In the genomic region with DNA sequence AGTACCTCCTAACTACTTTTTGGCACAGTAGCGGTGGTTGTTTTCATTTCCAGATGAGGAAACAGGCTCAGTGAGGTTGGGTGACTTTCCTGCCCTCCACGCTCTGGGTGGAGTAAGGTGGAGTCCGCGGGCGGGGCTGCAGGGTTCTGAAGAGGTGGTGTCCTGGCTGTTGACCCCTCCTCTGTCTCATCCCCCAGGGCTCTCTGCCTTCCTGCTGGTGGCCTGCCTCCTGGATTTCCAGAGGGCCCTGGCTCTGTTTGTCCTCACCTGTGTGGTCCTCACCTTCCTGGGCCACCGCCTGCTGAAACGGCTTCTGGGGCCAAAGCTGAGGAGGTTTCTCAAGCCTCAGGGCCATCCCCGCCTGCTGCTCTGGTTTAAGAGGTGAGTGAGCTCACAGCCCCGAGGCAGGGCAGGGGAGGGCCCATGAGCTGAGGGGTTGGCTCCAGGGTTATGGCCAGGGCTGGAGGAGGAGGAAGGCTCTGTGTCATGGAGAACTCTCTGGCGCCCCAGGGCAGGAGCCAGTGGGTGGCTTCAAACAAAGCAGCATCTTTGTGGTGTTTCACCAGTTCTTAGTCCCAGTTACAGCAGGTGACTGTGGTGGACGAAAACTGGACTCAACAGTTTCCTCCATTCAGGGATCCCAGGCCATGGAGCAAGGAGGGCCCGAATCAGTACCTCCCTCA, we compare ENCODE assay signal across 17 cellular contexts. TPM values are rescaled to one million over a fixed set of nuclear protein-coding genes. Genes with fewer than 3 reads are reported as not detected.
"Had no signal": no experiment of that assay in that cellular context is flagged by ENCODE, and none has a peak within 500 bp of the region (broad histone marks: within the 10 kb centered on the region; RNA-seq: fewer than 3 reads in every experiment).

No MANE protein-coding gene starts in this region.

- H3K4me1 Mint-ChIP-seq: T-cell had no signal

- ATAC-seq: heart right ventricle; stimulated activated memory B cell treated with anti-CD40 and anti-IgM and Interleukin-4, amounts not matched to agents 10 μg/mL and 1 μg/mL and 100 μg/mL, for 72 hours; T-cell had no signal

- H3K4me3 Mint-ChIP-seq: activated CD4-positive, alpha-beta memory T cell treated with anti-CD3 and anti-CD28 coated beads for 36 hours; naive B cell; stimulated activated memory B cell treated with anti-CD40 and anti-IgM and Interleukin-4, amounts not matched to agents 10 μg/mL and 1 μg/mL and 100 μg/mL, for 72 hours; T-cell had no signal

- H3K27ac ChIP-seq: heart right ventricle, left ventricle myocardium inferior, right lobe of liver, tibial nerve had no signal

- H3K27ac Mint-ChIP-seq: activated CD4-positive, alpha-beta memory T cell treated with anti-CD3 and anti-CD28 coated beads for 36 hours; naive B cell; progenitor cell of endocrine pancreas; stimulated activated memory B cell treated with anti-CD40 and anti-IgM and Interleukin-4, amounts not matched to agents 10 μg/mL and 1 μg/mL and 100 μg/mL, for 72 hours; T-cell had no signal

- H3K36me3 ChIP-seq: heart right ventricle, left ventricle myocardium inferior, tibial nerve had no signal

- DNase-seq: activated CD4-positive, alpha-beta memory T cell treated with anti-CD3 and anti-CD28 coated beads for 36 hours; activated CD8-positive, alpha-beta memory T cell treated with anti-CD3 and anti-CD28 coated beads, Interleukin-2, amount 50 U/mL, for 4 hours; activated naive CD4-positive, alpha-beta T cell treated with Interleukin-2 at 50 U/mL for 16 hours; heart right ventricle; left ventricle myocardium inferior; naive B cell; right lobe of liver; stimulated activated CD4-positive, alpha-beta T cell treated with anti-CD3 and anti-CD28 coated beads, Interleukin-1b, Interleukin-23, amount 100 ng/mL, for 48 hours; T-cell; T1000 had no signal

- H3K36me3 Mint-ChIP-seq: activated CD4-positive, alpha-beta memory T cell treated with anti-CD3 and anti-CD28 coated beads for 36 hours; stimulated activated memory B cell treated with anti-CD40 and anti-IgM and Interleukin-4, amounts not matched to agents 10 μg/mL and 1 μg/mL and 100 μg/mL, for 72 hours; T-cell had no signal

- FAIRE-seq: astrocyte, frontal cortex, islet of Langerhans had no signal

- H3K4me3 ChIP-seq: heart right ventricle, left ventricle myocardium inferior, right lobe of liver, tibial nerve had no signal

- H3K9me3 ChIP-seq: left ventricle myocardium inferior, right lobe of liver, tibial nerve had no signal

- H3K27me3 ChIP-seq: heart right ventricle, right lobe of liver, tibial nerve had no signal

- H3K4me1 ChIP-seq: heart right ventricle, left ventricle myocardium inferior, right lobe of liver, tibial nerve had no signal

RNA-seq across cellular contexts. Expression of a gene that starts 10.4 kb away (rescaled TPM):
- total RNA-seq: activated CD4-positive, alpha-beta memory T cell treated with anti-CD3 and anti-CD28 coated beads for 36 hours; astrocyte; frontal cortex; progenitor cell of endocrine pancreas; subcutaneous adipose tissue; T-cell had no signal
